18 cellular contexts compared by ENCODE assay signal in the genomic region with DNA sequence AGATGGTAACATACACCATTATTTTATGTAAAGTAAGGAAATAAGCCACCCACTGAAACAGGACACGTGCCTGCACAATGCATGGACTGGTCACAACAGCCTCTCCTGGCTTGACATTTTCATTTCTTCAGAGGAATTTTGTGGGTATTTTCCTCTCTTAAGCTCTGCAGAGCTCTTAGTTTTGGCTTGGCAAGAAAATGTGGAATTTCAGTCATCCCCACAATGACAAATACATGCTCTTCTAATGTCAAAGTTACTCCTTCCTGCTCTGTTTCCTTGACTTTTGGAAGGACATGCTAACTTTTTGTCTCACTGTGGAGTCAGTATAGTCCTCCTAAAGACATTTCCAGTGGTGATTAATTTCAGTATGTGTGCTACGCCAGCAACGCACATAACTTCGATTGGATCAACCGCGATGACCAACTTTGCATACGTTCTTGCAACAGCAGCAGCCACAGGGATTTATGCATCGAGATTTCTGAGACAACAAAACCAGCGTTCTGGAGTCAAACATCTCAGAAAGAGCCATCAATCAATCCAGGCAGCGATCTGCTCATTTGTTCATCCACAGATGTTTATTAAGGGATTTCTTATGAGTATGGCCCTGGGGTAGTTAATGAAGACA. TPM values are rescaled to one million over a fixed set of nuclear protein-coding genes. Genes with fewer than 3 reads are reported as not detected.
A peak's percentile ranks its signal among the peaks of the same experiment; 100 is the strongest.
DNase-seq lines count a peak whose midpoint lies in the region; ATAC-seq, FAIRE-seq and TF ChIP-seq lines count a peak whose summit lies in the region.
"Had no signal": no experiment of that assay in that cellular context is flagged by ENCODE, and none has a peak within 500 bp of the region (broad histone marks: within the 10 kb centered on the region; RNA-seq: fewer than 3 reads in every experiment).

No MANE protein-coding gene starts in this region.

- RAD21 ChIA-PET in GM12878 (lab: Charles Lee; ENCODE audit: unreplicated experiment) = no interaction called here

- no peak overlapping the region for H2AFZ ChIP-seq in GM23248
- no peak overlapping the region for H2AFZ ChIP-seq in GM12878 (ENCODE audit: control insufficient read depth, low read depth, low read length)

- DNase-seq in AG10803 (ENCODE audit: low read depth) (peak; percentile 85), GM23248 (peak; percentile 10), GM12878 (ENCODE audit: low read depth, low spot score) (no peak), left kidney (ENCODE audit: low read depth, low spot score) (peak; percentile 23), T-helper 2 cell (no peak), left colon (no peak), mesothelial cell of epicardium (ENCODE audit: low spot score in 2 of 2, unreplicated experiment in 2 of 2) (no peak)
- DNase-seq: AML-193; Caco-2; CD8-positive, alpha-beta memory T cell; GOT3; H9; KBM-7 had no signal

- H3K36me3 ChIP-seq in GM23248 (ENCODE audit: low read depth) = no peaks in the 10 kb centered on the region
- H3K36me3 ChIP-seq in GM12878 (ENCODE audit: control insufficient read depth in 2 of 2, insufficient read depth in 2 of 2, low read length in 1 of 2) = no peaks in the 10 kb centered on the region
- H3K36me3 ChIP-seq: BLaER1 had no signal

- TF ChIP-seq CTCF in AG10803 (conservative IDR thresholded peaks at IDR 0.05; ENCODE audit: low read length) (no peak), GM12878 (IDR thresholded peaks at IDR 0.05 in 2 of 3, conservative IDR thresholded peaks at IDR 0.05 in 1 of 3; ENCODE audit: control insufficient read depth in 2 of 3, extremely low read depth in 1 of 3, insufficient read depth in 1 of 3, low read depth in 3 of 3, low read length in 3 of 3) (no peak), mesothelial cell of epicardium (IDR thresholded peaks at IDR 0.05; ENCODE audit: unreplicated experiment) (no peak)

- H3K27me3 ChIP-seq in GM23248 (replicated peaks; ENCODE audit: insufficient read depth) = no peaks in the 10 kb centered on the region
- H3K27me3 ChIP-seq in GM12878 (replicated peaks in 1 of 2; ENCODE audit: control insufficient read depth in 2 of 2, insufficient read depth in 2 of 2, low read length in 1 of 2) = no peaks in the 10 kb centered on the region
- H3K27me3 ChIP-seq: BLaER1 had no signal

- H3K9ac ChIP-seq in GM23248 = no peak overlapping the region
- H3K9ac ChIP-seq in GM12878 (ENCODE audit: control insufficient read depth, insufficient read depth, low read length) = no peak overlapping the region
- H3K9ac ChIP-seq: BLaER1 had no signal

- H3K27ac ChIP-seq in GM23248 (no peak overlapping the region), GM12878 (ENCODE audit: control insufficient read depth, insufficient read depth) (no peak overlapping the region)
- H3K27ac ChIP-seq: BLaER1, HL-60 had no signal

- H3K79me2 ChIP-seq in GM23248 (ENCODE audit: insufficient read depth) (no peaks in the 10 kb centered on the region), GM12878 (ENCODE audit: control insufficient read depth, insufficient read depth, low read length) (no peaks in the 10 kb centered on the region)

- H3K9me3 Mint-ChIP-seq in mesothelial cell of epicardium = no peaks in the 10 kb centered on the region
- H3K9me3 Mint-ChIP-seq: CD8-positive, alpha-beta memory T cell; H9 had no signal

- H3K9me2 ChIP-seq in GM23248 (ENCODE audit: insufficient read depth) = no peaks in the 10 kb centered on the region

- no peak for TF ChIP-seq POLR2A in GM12878 (IDR thresholded peaks at IDR 0.05; ENCODE audit: low read depth, low read length)

- peaks cover 29% of the 10 kb centered on the region for H3F3A ChIP-seq in GM23248 (ENCODE audit: insufficient read depth)

- in situ Hi-C loops in GM23248 (cut with MboI) (loop anchor here (25.0 kb wide), 1 partner anchor 1362 kb away; no protein-coding TSS in a partner anchor), GM12878 (cut with MboI) (no loop called here)

- no peaks in the 10 kb centered on the region for H4K20me1 ChIP-seq in GM23248 (ENCODE audit: insufficient read depth)
- no peaks in the 10 kb centered on the region for H4K20me1 ChIP-seq in GM12878 (ENCODE audit: control insufficient read depth, insufficient read depth)

- no peaks in the 10 kb centered on the region for H3K9me3 ChIP-seq in GM23248 (ENCODE audit: low read depth)
- no peaks in the 10 kb centered on the region for H3K9me3 ChIP-seq in GM12878 (replicated peaks; ENCODE audit: control insufficient read depth, insufficient read depth, low read length)
- H3K9me3 ChIP-seq: BLaER1, Caco-2 had no signal

- SMC1A ChIA-PET in GM12878 (lab: Charles Lee; ENCODE audit: uncharacterized antibody, unreplicated experiment) = no interaction called here

- H3K27ac Mint-ChIP-seq in mesothelial cell of epicardium = no peak overlapping the region

- no peak for FAIRE-seq in GM12878 (lab: Jason Lieb, UNC)
- FAIRE-seq: A204.1, GM12891 had no signal

- intact Hi-C loops in GM12878 (cut with micrococcal nuclease; ENCODE audit: unreplicated experiment) (no loop called here), left colon (cut with DNase I, micrococcal nuclease) (no loop called here)

- peaks cover 31% of the 10 kb centered on the region for H3K4me1 ChIP-seq in GM23248 (ENCODE audit: insufficient read depth)
- H3K4me1 ChIP-seq in GM12878 (ENCODE audit: control insufficient read depth, insufficient read depth, low read length) = no peaks in the 10 kb centered on the region
- H3K4me1 ChIP-seq: Caco-2 had no signal

- no peak for TF ChIP-seq EP300 in GM12878 (IDR thresholded peaks at IDR 0.05; ENCODE audit: borderline replicate concordance in 1 of 2, control insufficient read depth in 1 of 2, low read depth in 2 of 2, low read length in 2 of 2)

- H3K36me3 Mint-ChIP-seq in mesothelial cell of epicardium = no peaks in the 10 kb centered on the region
- H3K36me3 Mint-ChIP-seq: CD8-positive, alpha-beta memory T cell had no signal

- no peak for ATAC-seq in GM12878
- ATAC-seq in left colon = no peak
- no peak for ATAC-seq in HG03354 (IDR thresholded peaks at IDR 0.05; ENCODE audit: poor library complexity, severe bottlenecking, unreplicated experiment)

- H3K4me3 Mint-ChIP-seq in mesothelial cell of epicardium = no peak overlapping the region
- H3K4me3 Mint-ChIP-seq: CD8-positive, alpha-beta memory T cell; H9 had no signal

- H3K4me3 ChIP-seq in AG10803 (ENCODE audit: low read length) (no peak overlapping the region), GM23248 (no peak overlapping the region), GM12878 (no peak overlapping the region)
- H3K4me3 ChIP-seq: BLaER1 had no signal

- no peak for TF ChIP-seq RAD21 in GM12878 (IDR thresholded peaks at IDR 0.05; ENCODE audit: insufficient read depth, low read depth, low read length)

- peaks cover 8% of the 10 kb centered on the region for H3K4me1 Mint-ChIP-seq in mesothelial cell of epicardium

- H3K4me2 ChIP-seq in GM23248 (ENCODE audit: unreplicated experiment) (no peak overlapping the region), GM12878 (ENCODE audit: control insufficient read depth, insufficient read depth) (no peak overlapping the region)
- H3K4me2 ChIP-seq: BLaER1 had no signal

- POLR2A ChIA-PET in GM12878 (lab: Charles Lee) = no interaction called here

- 75 to 76% methylated on average over 10 of the region's 10 CpGs for WGBS in GM23248 (ENCODE audit: low coverage in 1 of 2, low lambda C conversion rate in 2 of 2, missing lambda C conversion rate in 2 of 2), 2 experiments
- 90% methylated on average over 10 of the region's 10 CpGs for WGBS in GM12878 (ENCODE audit: insufficient coverage, insufficient replicate concordance, low lambda C conversion rate, missing lambda C conversion rate)

- no peaks in the 10 kb centered on the region for H3K27me3 Mint-ChIP-seq in mesothelial cell of epicardium (ENCODE audit: low read depth)
- H3K27me3 Mint-ChIP-seq: CD8-positive, alpha-beta memory T cell had no signal

- BruUV-seq in GM12878 (replicated peaks; lab: Mats Ljungman, UMichigan) = TSS peak; percentile 15

- CTCF ChIA-PET in GM12878 (lab: Yijun Ruan, JAX) = no interaction called here

TF ChIP-seq in GM12878, 131 proteins besides CTCF, POLR2A, EP300 and RAD21 (continues in another document):
- TF ChIP-seq, protein P1, sequence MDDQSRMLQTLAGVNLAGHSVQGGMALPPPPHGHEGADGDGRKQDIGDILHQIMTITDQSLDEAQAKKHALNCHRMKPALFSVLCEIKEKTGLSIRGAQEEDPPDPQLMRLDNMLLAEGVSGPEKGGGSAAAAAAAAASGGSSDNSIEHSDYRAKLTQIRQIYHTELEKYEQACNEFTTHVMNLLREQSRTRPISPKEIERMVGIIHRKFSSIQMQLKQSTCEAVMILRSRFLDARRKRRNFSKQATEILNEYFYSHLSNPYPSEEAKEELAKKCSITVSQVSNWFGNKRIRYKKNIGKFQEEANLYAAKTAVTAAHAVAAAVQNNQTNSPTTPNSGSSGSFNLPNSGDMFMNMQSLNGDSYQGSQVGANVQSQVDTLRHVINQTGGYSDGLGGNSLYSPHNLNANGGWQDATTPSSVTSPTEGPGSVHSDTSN (IDR thresholded peaks at IDR 0.05; ENCODE audit: insufficient replicate concordance, low read depth, low read length) = no peak
- TF ChIP-seq ZNF217 (IDR thresholded peaks at IDR 0.05) = no peak
- TF ChIP-seq CREM (IDR thresholded peaks at IDR 0.05; ENCODE audit: low read depth) = no peak
- no peak for TF ChIP-seq GABPA (IDR thresholded peaks at IDR 0.05; ENCODE audit: low read depth)

RNA-seq across cellular contexts. Expression of a gene that starts 13.3 kb away (rescaled TPM):
- total RNA-seq in GM23248 (2014; rRNA removed; shearing (Covaris generic)) = 1.6 and 3.0 TPM in 2 replicates
- polyA plus RNA-seq in GM23248 (2016; fragmentation: Nextera tagmentation; extraction: Ambion mirVana) (0.58 and 1.7 TPM in 2 replicates), GM12878 (2011; rRNA removed) (4.5 and 5.6 TPM in 2 replicates), GM12878 (2014; fragmentation: Illumina TruSeq; extraction: Trizol) (3.9 and 4.4 TPM in 2 replicates), GM12878 (2014; fragmentation: Nextera tagmentation; extraction: Ambion mirVana) (1 to 10 TPM in 1 of 2 experiments, under 1 TPM in 1; 0.84 to 2.2 TPM), GM12878 (2014; rRNA removed) (2.8 and 3.3 TPM in 2 replicates), GM12878 (2016; fragmentation: Nextera tagmentation; extraction: Ambion mirVana) (1 to 10 TPM; 1.2 to 2.7 TPM)
- 65.7 and 67.6 TPM in 2 replicates for total RNA-seq in GM12878 (2013; cell fraction: nucleolus; rRNA removed)
- total RNA-seq in GM12878 (2014; rRNA removed) (4.7 and 6.8 TPM in 2 replicates), GM12878 (2014; rRNA removed; fragmentation: Illumina TruSeq; extraction: Trizol) (6.8 TPM in 2 replicates), GM12878 (2021) (3.8 and 4.0 TPM in 2 replicates), left colon (1 to 10 TPM; 3.2 to 5.3 TPM), mesothelial cell of epicardium (10.5 to 11.3 TPM (median 10.7 TPM) in 3 replicates)
- polyA plus RNA-seq in GM12878 (2011; ENCODE audit: low read depth) = 1.9 TPM
- 1.4 and 1.6 TPM in 2 replicates for polyA plus RNA-seq in GM12878 (2011; cell fraction: cytosol; rRNA removed)
- polyA plus RNA-seq in GM12878 (2011; cell fraction: nucleus; rRNA removed) = 8.4 and 9.9 TPM in 2 replicates
- 1.7 and 2.0 TPM in 2 replicates for polyA plus RNA-seq in GM12878 (2012)
- polyA minus RNA-seq in GM12878 (2011; rRNA and poly(A)+ RNA removed) = 15.1 and 20.2 TPM in 2 replicates
- 3.2 and 4.2 TPM in 2 replicates for polyA minus RNA-seq in GM12878 (2011; cell fraction: cytosol; rRNA and poly(A)+ RNA removed)
- 15.1 and 22.0 TPM in 2 replicates for polyA minus RNA-seq in GM12878 (2011; cell fraction: nucleus; rRNA and poly(A)+ RNA removed)

Comparison
In these comparisons a context has a peak if more than half of its experiments do, and no peak if none do; other contexts are left out.
1. DNase-seq: peak in AG10803 (single experiment), GM23248 (single experiment) and left kidney (single experiment); none in GM12878 (single experiment), T-helper 2 cell (0 of 5), left colon (0 of 2) and mesothelial cell of epicardium (0 of 2).